In genomic region chr19:39481676-39482075, GRCh38 we compare ENCODE assay signal across 9 cellular contexts. TPM values are rescaled to one million over a fixed set of nuclear protein-coding genes. Genes with fewer than 3 reads are reported as not detected.
A peak's percentile ranks its signal among the peaks of the same experiment; 100 is the strongest.
DNase-seq lines count a peak whose midpoint lies in the region; ATAC-seq and TF ChIP-seq lines count a peak whose summit lies in the region.
"Had no signal": no experiment of that assay in that cellular context is flagged by ENCODE, and none has a peak within 500 bp of the region (broad histone marks: within the 10 kb centered on the region; RNA-seq: fewer than 3 reads in every experiment).

No MANE protein-coding gene starts in this region.

- H2BK20ac ChIP-seq in H9 (ENCODE audit: low read depth, low read length, poor library complexity, severe bottlenecking): no peak overlapping the region

- H3K4me3 Mint-ChIP-seq in H9: peak overlapping the region; percentile 95 to 97
- peak overlapping the region; percentile 98 for H3K4me3 Mint-ChIP-seq in glutamatergic neuron (ENCODE audit: unreplicated experiment)

- H3K79me2 ChIP-seq in H9 (ENCODE audit: insufficient read depth, low read length): peaks cover 12% of the 10 kb centered on the region

- H3K9me3 ChIP-seq in H9 (ENCODE audit: control insufficient read depth, low read depth, low read length): no peaks in the 10 kb centered on the region
- H3K9me3 ChIP-seq in skeletal muscle satellite cell (replicated peaks; ENCODE audit: low read length): no peaks in the 10 kb centered on the region

- H4K8ac ChIP-seq in H9 (replicated peaks; ENCODE audit: insufficient read length, low read depth, low read length): no peak overlapping the region

- no peak for ATAC-seq in HG03196 (IDR thresholded peaks at IDR 0.05; ENCODE audit: unreplicated experiment)
- ATAC-seq in GM21526 (IDR thresholded peaks at IDR 0.05; ENCODE audit: low FRiP score, unreplicated experiment): no peak
- ATAC-seq in HG03460 (IDR thresholded peaks at IDR 0.05; ENCODE audit: unreplicated experiment): no peak

- no peak overlapping the region for H2BK5ac ChIP-seq in H9 (ENCODE audit: insufficient read length, low read length)

- H3K27ac ChIP-seq in H9 (ENCODE audit: insufficient read length, low read depth, low read length): no peak overlapping the region

- peak overlapping the region; percentile 74 for H3K14ac ChIP-seq in H9 (ENCODE audit: insufficient read depth, low read length)

- no peak overlapping the region for H2AFZ ChIP-seq in H9 (ENCODE audit: low read length)

- H2BK12ac ChIP-seq in H9 (ENCODE audit: insufficient read length, low read depth, low read length): no peak overlapping the region

- TF ChIP-seq CTCF in H9 (conservative IDR thresholded peaks at IDR 0.05) (no peak), WI38 (IDR thresholded peaks at IDR 0.05; ENCODE audit: low read depth, low read length) (no peak), glutamatergic neuron (IDR thresholded peaks at IDR 0.05; ENCODE audit: partially characterized antibody, unreplicated experiment) (no peak)

- H3K9me3 Mint-ChIP-seq in H9 (no peaks in the 10 kb centered on the region; a peak in 1 of 5 replicates), glutamatergic neuron (ENCODE audit: unreplicated experiment) (peaks cover 27% of the 10 kb centered on the region)

- 0 out of 2 replicates have a peak overlapping the region, but pooled peaks have one; percentile 49 for H2BK15ac ChIP-seq in H9 (ENCODE audit: low read depth, low read length)

- H3K4me1 Mint-ChIP-seq in H9: peaks cover 17 to 21% of the 10 kb centered on the region in 2 experiments
- H3K4me1 Mint-ChIP-seq in glutamatergic neuron (ENCODE audit: low read depth, unreplicated experiment): peaks cover 49% of the 10 kb centered on the region

- no peak overlapping the region for H3T11ph ChIP-seq in H9 (ENCODE audit: low read length)

- H2BK120ac ChIP-seq in H9 (ENCODE audit: low read depth, low read length, poor library complexity, severe bottlenecking): no peak overlapping the region

- H3K4me1 ChIP-seq in H9 (ENCODE audit: insufficient read depth, low read length) (no peaks in the 10 kb centered on the region), skeletal muscle satellite cell (ENCODE audit: control insufficient read depth, insufficient read depth, low read length) (peaks cover 14% of the 10 kb centered on the region)

- no peaks in the 10 kb centered on the region for H4K20me1 ChIP-seq in H9 (ENCODE audit: control insufficient read depth, insufficient read depth, insufficient read length)

- H4K91ac ChIP-seq in H9 (ENCODE audit: insufficient read length, low read depth, low read length): no peak overlapping the region

- H3K4me3 ChIP-seq in WI38 (ENCODE audit: low read depth, low read length) (peak overlapping the region; percentile 100), skeletal muscle satellite cell (ENCODE audit: low read length) (peak overlapping the region; percentile 96)

- no peaks in the 10 kb centered on the region for H3K27me3 Mint-ChIP-seq in H9 (ENCODE audit: low read depth)
- peaks cover 19% of the 10 kb centered on the region for H3K27me3 Mint-ChIP-seq in glutamatergic neuron (ENCODE audit: unreplicated experiment)

- no peak overlapping the region for H4K5ac ChIP-seq in H9 (ENCODE audit: insufficient read length, low read depth, low read length)

- WGBS in H9 (ENCODE audit: extremely low coverage, insufficient read length, low lambda C conversion rate): no CpG with 5 or more reads among the region's 11 CpGs

- peaks cover 10% of the 10 kb centered on the region for H3K23me2 ChIP-seq in H9 (ENCODE audit: insufficient read length, low read depth, low read length, poor library complexity, severe bottlenecking)

- no peak overlapping the region for H2AK5ac ChIP-seq in H9 (ENCODE audit: insufficient read length, low read length)

- H3K27me3 ChIP-seq in H9 (ENCODE audit: insufficient read depth, low read length): no peaks in the 10 kb centered on the region
- no peaks in the 10 kb centered on the region for H3K27me3 ChIP-seq in skeletal muscle satellite cell (ENCODE audit: control insufficient read depth, insufficient read depth, low read length)

- H3K56ac ChIP-seq in H9 (ENCODE audit: insufficient read length, low read depth, low read length): no peak overlapping the region

- no peak overlapping the region for H3K23ac ChIP-seq in H9 (ENCODE audit: insufficient read length, low read depth, low read length)

- peak overlapping the region; percentile 98 for H3K4me2 ChIP-seq in H9 (ENCODE audit: insufficient read depth, insufficient read length, low read length)
- peak overlapping the region; percentile 99 for H3K4me2 ChIP-seq in skeletal muscle satellite cell (ENCODE audit: low read length)

- H3K36me3 ChIP-seq in skeletal muscle satellite cell (ENCODE audit: insufficient read depth, low read length): peaks cover 25% of the 10 kb centered on the region

- DNase-seq in H9 (no peak), glutamatergic neuron (no peak), medulla oblongata (ENCODE audit: extremely low spot score) (no peak)

- peaks cover 12% of the 10 kb centered on the region for H3K79me1 ChIP-seq in H9 (ENCODE audit: insufficient read depth, low read depth, low read length, poor library complexity, severe bottlenecking)

- H3K27ac Mint-ChIP-seq in H9 (peak overlapping the region; percentile 84 to 99 (median 97)), glutamatergic neuron (ENCODE audit: unreplicated experiment) (peak overlapping the region; percentile 99)

- peak overlapping the region; percentile 79 for H3K9ac ChIP-seq in H9 (ENCODE audit: extremely low read depth, insufficient read length, low read length)
- peak overlapping the region; percentile 99 for H3K9ac ChIP-seq in skeletal muscle satellite cell (ENCODE audit: low read depth, low read length)

- H3K36me3 Mint-ChIP-seq in H9 (ENCODE audit: insufficient read depth in 1 of 3, low read depth in 3 of 3): peaks cover 24 to 57% (median 50%) of the 10 kb centered on the region in 3 experiments; a peak in 6 of 7 replicates
- H3K36me3 Mint-ChIP-seq in glutamatergic neuron (ENCODE audit: unreplicated experiment): peaks cover 8% of the 10 kb centered on the region

- H3K4ac ChIP-seq in H9 (ENCODE audit: low read depth, low read length): no peak overlapping the region; the same call in 1 of the 2 replicates

- H3K18ac ChIP-seq in H9 (ENCODE audit: insufficient read length, low read depth, low read length): peak overlapping the region; percentile 7

RNA-seq across cellular contexts. Expression of gene TIMM50, which starts 1.0 kb away (rescaled TPM):
- total RNA-seq in H9 (2021): 121 and 128 TPM in 2 replicates
- total RNA-seq in glutamatergic neuron (ENCODE audit: unreplicated experiment): 256 TPM
- 65.7 TPM in 2 replicates for total RNA-seq in skeletal muscle satellite cell (2012; rRNA removed)

RNA-seq across cellular contexts. Expression of gene DLL3, which starts 17.1 kb away (rescaled TPM):
- 2.4 and 2.5 TPM in 2 replicates for total RNA-seq in H9 (2021)
- 788 TPM for total RNA-seq in glutamatergic neuron (ENCODE audit: unreplicated experiment)
- total RNA-seq in skeletal muscle satellite cell (2012; rRNA removed): 0.76 and 0.87 TPM in 2 replicates

RNA-seq across cellular contexts. Expression of gene SELENOV, which starts 33.3 kb away (rescaled TPM):
- 6.7 and 6.9 TPM in 2 replicates for total RNA-seq in H9 (2021)
- total RNA-seq in glutamatergic neuron (ENCODE audit: unreplicated experiment): 9.9 TPM
- not detected in 2 replicates for total RNA-seq in skeletal muscle satellite cell (2012; rRNA removed)
- total RNA-seq: RPMI7951 had no signal

RNA-seq across cellular contexts. Expression of gene SUPT5H, which starts 36.3 kb away (rescaled TPM):
- total RNA-seq in H9 (2021): 141 and 145 TPM in 2 replicates
- 160 TPM for total RNA-seq in glutamatergic neuron (ENCODE audit: unreplicated experiment)
- total RNA-seq in skeletal muscle satellite cell (2012; rRNA removed): 71.0 and 74.8 TPM in 2 replicates

RNA-seq across cellular contexts. Expression of gene RPS16, which starts 45.9 kb away (rescaled TPM):
- total RNA-seq in H9 (2021) (2,711 and 2,810 TPM in 2 replicates), glutamatergic neuron (ENCODE audit: unreplicated experiment) (912 TPM)
- 42.8 and 55.0 TPM in 2 replicates for total RNA-seq in skeletal muscle satellite cell (2012; rRNA removed)

Comparison
In these comparisons a context has a peak if more than half of its experiments do, and no peak if none do; other contexts are left out.
1. RNA of gene DLL3, which starts 17.1 kb away (total RNA-seq): 788 TPM in glutamatergic neuron (single experiment); 2.4 to 2.5 TPM in H9; every median in the first group is over 100 times any median in the second.